33 cellular contexts compared by ENCODE assay signal in the genomic region with DNA sequence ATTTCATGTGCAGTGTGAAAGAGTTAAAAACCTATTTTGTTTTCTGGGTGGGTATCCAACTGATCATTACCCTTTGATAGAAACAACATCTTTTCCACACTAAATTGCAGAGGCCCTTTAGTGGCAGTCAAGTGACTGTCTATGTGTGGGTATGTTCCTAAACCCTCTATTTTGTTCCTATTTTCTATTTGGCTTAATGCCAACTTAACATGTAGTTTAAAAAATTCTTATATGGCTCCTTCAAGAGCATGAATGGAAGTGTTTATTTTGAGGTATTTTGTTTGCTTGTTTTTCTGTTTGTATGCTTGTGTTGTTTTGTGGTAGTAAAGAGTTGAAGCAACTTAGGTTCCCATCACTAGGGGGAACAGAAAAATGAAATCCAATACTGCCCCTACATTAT. TPM values are rescaled to one million over a fixed set of nuclear protein-coding genes. Genes with fewer than 3 reads are reported as not detected.
"Had no signal": no experiment of that assay in that cellular context is flagged by ENCODE, and none has a peak within 500 bp of the region (broad histone marks: within the 10 kb centered on the region; RNA-seq: fewer than 3 reads in every experiment).

No MANE protein-coding gene starts in this region.

- H3K9me3 ChIP-seq: testis, thyroid gland, upper lobe of right lung, vagina had no signal

- DNase-seq: stimulated activated CD4-positive, alpha-beta T cell treated with anti-CD3 and anti-CD28 coated beads, Interleukin-2, amount 100 ng/mL, for 48 hours; stimulated activated CD4-positive, alpha-beta T cell treated with anti-CD3 and anti-CD28 coated beads, Interleukin-4, amount 100 ng/mL, for 1 hour; stimulated activated CD4-positive, alpha-beta T cell treated with anti-CD3 and anti-CD28 coated beads, Interleukin-4, amount 100 ng/mL, for 24 hours; stimulated activated CD4-positive, alpha-beta T cell treated with anti-CD3 and anti-CD28 coated beads, Interleukin-4, amount 100 ng/mL, for 4 hours; stimulated activated CD8-positive, alpha-beta memory T cell treated with anti-CD3 and anti-CD28 coated beads, Interleukin-4, amount 100 ng/mL, for 48 hours; stimulated activated naive B cell treated with anti-CD40 and anti-IgM and Interleukin-4, amounts not matched to agents 10 μg/mL and 1 μg/mL and 100 μg/mL, for 72 hours; stimulated activated naive CD4-positive, alpha-beta T cell; stimulated activated naive CD4-positive, alpha-beta T cell treated with Interleukin-2 at 50 U/mL for 16 hours; stimulated activated naive CD8-positive, alpha-beta T cell treated with anti-CD3 and anti-CD28 coated beads, Interleukin-15, amount 100 ng/mL, for 72 hours; stimulated activated naive CD8-positive, alpha-beta T cell treated with anti-CD3 and anti-CD28 coated beads, Interleukin-15, Interleukin-2, amounts not matched to agents 100 U/mL and 50 U/mL, for 24 hours; stomach; substantia nigra; testis; thyroid gland; tibial artery; transverse colon; trophoblast cell; upper lobe of left lung; upper lobe of right lung; uterus had no signal

- H3K27me3 ChIP-seq: stomach, suprapubic skin, testis, thyroid gland, tibial artery, tibial nerve, transverse colon, upper lobe of left lung, upper lobe of right lung, uterus, vagina had no signal

- H3K27ac ChIP-seq: stomach, suprapubic skin, testis, thoracic aorta, thyroid gland, tibial artery, tibial nerve, transverse colon, upper lobe of left lung, upper lobe of right lung, uterus, vagina had no signal

- ATAC-seq: stimulated activated effector memory CD8-positive, alpha-beta T cell treated with anti-CD3 and anti-CD28 coated beads, Interleukin-12 subunit alpha, Interleukin-12 subunit beta, amount 100 ng/mL, for 72 hours; stimulated activated memory B cell treated with anti-CD40 and anti-IgM and Interleukin-4, amounts not matched to agents 10 μg/mL and 1 μg/mL and 100 μg/mL, for 72 hours; stimulated activated naive B cell treated with anti-CD40 and anti-IgM and Interleukin-4, amounts not matched to agents 10 μg/mL and 1 μg/mL and 100 μg/mL, for 72 hours; stimulated activated naive CD8-positive, alpha-beta T cell treated with anti-CD3 and anti-CD28 coated beads, Interleukin-15, amount 100 ng/mL, for 72 hours; stimulated activated naive CD8-positive, alpha-beta T cell treated with anti-CD3 and anti-CD28 coated beads, Interleukin-15, Interleukin-2, amounts not matched to agents 100 U/mL and 50 U/mL, for 24 hours; upper lobe of right lung had no signal

- H3K4me3 Mint-ChIP-seq: stimulated activated effector memory CD8-positive, alpha-beta T cell treated with anti-CD3 and anti-CD28 coated beads, Interleukin-12 subunit alpha, Interleukin-12 subunit beta, amount 100 ng/mL, for 72 hours; stimulated activated memory B cell treated with anti-CD40 and anti-IgM and Interleukin-4, amounts not matched to agents 10 μg/mL and 1 μg/mL and 100 μg/mL, for 72 hours; stimulated activated naive B cell treated with anti-CD40 and anti-IgM and Interleukin-4, amounts not matched to agents 10 μg/mL and 1 μg/mL and 100 μg/mL, for 72 hours; stimulated activated naive CD8-positive, alpha-beta T cell treated with anti-CD3 and anti-CD28 coated beads, Interleukin-15, amount 100 ng/mL, for 72 hours; stimulated activated naive CD8-positive, alpha-beta T cell treated with anti-CD3 and anti-CD28 coated beads, Interleukin-15, Interleukin-2, amounts not matched to agents 100 ng/mL and 50 ng/mL, for 24 hours; type B pancreatic cell had no signal

- H3K36me3 ChIP-seq: stomach, suprapubic skin, thoracic aorta, thyroid gland, tibial artery, tibial nerve, transverse colon, upper lobe of left lung, upper lobe of right lung, uterus, vagina had no signal

- H3K36me3 Mint-ChIP-seq: stimulated activated effector memory CD8-positive, alpha-beta T cell treated with anti-CD3 and anti-CD28 coated beads, Interleukin-12 subunit alpha, Interleukin-12 subunit beta, amount 100 ng/mL, for 72 hours; type B pancreatic cell had no signal

- H3K27me3 Mint-ChIP-seq: stimulated activated memory B cell treated with anti-CD40 and anti-IgM and Interleukin-4, amounts not matched to agents 10 μg/mL and 1 μg/mL and 100 μg/mL, for 72 hours; stimulated activated naive CD8-positive, alpha-beta T cell treated with anti-CD3 and anti-CD28 coated beads, Interleukin-15, amount 100 ng/mL, for 72 hours; stimulated activated naive CD8-positive, alpha-beta T cell treated with anti-CD3 and anti-CD28 coated beads, Interleukin-15, Interleukin-2, amounts not matched to agents 100 ng/mL and 50 ng/mL, for 24 hours; type B pancreatic cell had no signal

- H3K4me1 ChIP-seq: stomach, suprapubic skin, testis, thyroid gland, tibial artery, tibial nerve, transverse colon, upper lobe of left lung, upper lobe of right lung, uterus, vagina had no signal

- FAIRE-seq: urothelium cell line had no signal

- H3K4me3 ChIP-seq: stomach, suprapubic skin, testis, thoracic aorta, thyroid gland, tibial artery, tibial nerve, transverse colon, upper lobe of left lung, upper lobe of right lung, uterus, vagina had no signal

- H3K4me1 Mint-ChIP-seq: stimulated activated memory B cell treated with anti-CD40 and anti-IgM and Interleukin-4, amounts not matched to agents 10 μg/mL and 1 μg/mL and 100 μg/mL, for 72 hours had no signal

RNA-seq across cellular contexts. Expression of gene TREML4, which starts 38.4 kb away (rescaled TPM):
- total RNA-seq: stomach, subcutaneous adipose tissue, suprapubic skin, temporal lobe, testis, thoracic aorta, thyroid gland, tibial nerve, transverse colon, upper lobe of left lung, upper lobe of right lung, ureter, urinary bladder, uterus, vagina had no signal
- polyA plus RNA-seq: stomach had no signal
